ENCODE assay signal across 21 cellular contexts in the genomic region with DNA sequence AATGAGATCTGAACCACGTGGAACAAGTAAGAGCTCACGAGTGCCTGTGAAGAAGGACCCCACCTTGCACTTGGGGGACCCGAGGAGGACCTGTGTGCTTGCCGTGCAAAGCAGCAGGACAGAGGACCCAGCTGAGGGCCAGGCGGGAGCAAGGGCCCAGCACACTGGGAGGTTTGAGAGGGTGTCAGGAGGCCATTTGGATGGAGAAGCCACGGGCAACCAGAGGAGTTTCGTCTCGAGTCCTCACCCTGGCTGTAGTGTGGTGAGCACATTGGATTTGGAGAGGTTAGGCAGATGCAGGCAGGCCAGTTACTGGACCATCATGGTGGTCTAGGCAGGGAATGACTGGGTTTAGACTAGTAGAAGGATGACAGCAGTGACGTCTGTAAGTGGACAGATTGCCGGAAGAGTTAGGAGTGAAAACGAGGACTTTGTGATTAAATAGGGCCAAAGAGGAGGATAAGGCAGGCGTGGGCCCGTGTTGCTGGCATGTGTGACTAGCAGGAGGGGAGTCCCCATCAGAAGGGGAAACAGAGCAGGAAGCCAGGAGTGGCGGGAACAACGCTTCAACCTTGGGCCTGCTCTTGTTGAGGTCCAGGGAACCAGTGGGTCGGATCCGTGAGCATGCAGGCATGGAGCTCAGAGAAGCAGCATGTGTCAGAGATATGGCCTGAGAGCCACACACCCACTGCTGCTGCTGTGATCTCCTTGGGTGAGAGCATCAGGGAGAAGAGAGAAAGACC.
"Had no signal": no experiment of that assay in that cellular context is flagged by ENCODE, and none has a peak within 500 bp of the region (broad histone marks: within the 10 kb centered on the region; RNA-seq: fewer than 3 reads in every experiment).

No MANE protein-coding gene starts in this region.

- H3K27me3 Mint-ChIP-seq: effector memory CD8-positive, alpha-beta T cell; memory B cell; stimulated activated naive B cell treated with anti-CD40 and anti-IgM and Interleukin-4, amounts not matched to agents 10 μg/mL and 1 μg/mL and 100 μg/mL, for 72 hours had no signal

- H3K9me3 Mint-ChIP-seq: effector memory CD8-positive, alpha-beta T cell; memory B cell; natural killer cell had no signal

- H3K4me1 ChIP-seq: gastrocnemius medialis, psoas muscle, sigmoid colon, spleen, stomach, thyroid gland, vagina had no signal

- H3K36me3 Mint-ChIP-seq: natural killer cell had no signal

- DNase-seq: effector memory CD8-positive, alpha-beta T cell; foreskin fibroblast; gastrocnemius medialis; head of caudate nucleus; left ventricle myocardium superior; natural killer cell; occipital lobe; ovary; psoas muscle; right cardiac atrium; sigmoid colon; spleen; stimulated activated CD4-positive, alpha-beta T cell treated with anti-CD3 and anti-CD28 coated beads, Interleukin-4, amount 100 ng/mL, for 4 hours; stimulated activated naive B cell treated with anti-CD40 and anti-IgM and Interleukin-4, amounts not matched to agents 10 μg/mL and 1 μg/mL and 100 μg/mL, for 72 hours; stomach; thyroid gland; trophoblast cell had no signal

- ATAC-seq: effector memory CD8-positive, alpha-beta T cell; gastrocnemius medialis; left ventricle myocardium superior; natural killer cell; psoas muscle; right cardiac atrium; stimulated activated naive B cell treated with anti-CD40 and anti-IgM and Interleukin-4, amounts not matched to agents 10 μg/mL and 1 μg/mL and 100 μg/mL, for 72 hours had no signal

- H3K27ac Mint-ChIP-seq: memory B cell; natural killer cell; stimulated activated naive B cell treated with anti-CD40 and anti-IgM and Interleukin-4, amounts not matched to agents 10 μg/mL and 1 μg/mL and 100 μg/mL, for 72 hours had no signal

- H3K27ac ChIP-seq: coronary artery, gastrocnemius medialis, ovary, psoas muscle, sigmoid colon, spleen, stomach, thyroid gland, vagina had no signal

- H3K27me3 ChIP-seq: gastrocnemius medialis, ovary, sigmoid colon, spleen, stomach, thyroid gland, vagina had no signal

- H3K9me3 ChIP-seq: gastrocnemius medialis, ovary, sigmoid colon, thyroid gland, vagina had no signal

- H3K4me3 Mint-ChIP-seq: effector memory CD8-positive, alpha-beta T cell; memory B cell; natural killer cell; stimulated activated naive B cell treated with anti-CD40 and anti-IgM and Interleukin-4, amounts not matched to agents 10 μg/mL and 1 μg/mL and 100 μg/mL, for 72 hours had no signal

- H3K4me3 ChIP-seq: coronary artery, gastrocnemius medialis, lung, ovary, psoas muscle, sigmoid colon, spleen, stomach, thyroid gland, vagina had no signal

- H3K36me3 ChIP-seq: gastrocnemius medialis, ovary, sigmoid colon, thyroid gland, vagina had no signal

- H3K4me1 Mint-ChIP-seq: natural killer cell had no signal
